ENCODE assay signal across 1 cellular context in genomic region chr6:31158863-31159855, GRCh38.
A peak's percentile ranks its signal among the peaks of the same experiment; 100 is the strongest.
TF ChIP-seq lines count a peak whose summit lies in the region.

No MANE protein-coding gene starts in this region.

TF ChIP-seq in GM23338, 12 proteins besides CTCF, POLR2A, EP300 and RAD21 (continued from another document):
- TF ChIP-seq ZNF462 (CRISPR knock-in tag; IDR thresholded peaks at IDR 0.05) = no peak
- TF ChIP-seq ETS1 (IDR thresholded peaks at IDR 0.05) = no peak
- TF ChIP-seq EZH2phosphoT487 (IDR thresholded peaks at IDR 0.05; ENCODE audit: unreplicated experiment) = no peak
- TF ChIP-seq CREB1 (CRISPR knock-in tag; IDR thresholded peaks at IDR 0.05; ENCODE audit: low read depth) = 0 out of 2 replicates have a peak, but pooled peaks have one; percentile 4
- TF ChIP-seq STAT1 (IDR thresholded peaks at IDR 0.05; ENCODE audit: unreplicated experiment) = no peak
- no peak for TF ChIP-seq REST (IDR thresholded peaks at IDR 0.05; ENCODE audit: unreplicated experiment)
- peak; percentile 57; the same call in 1 of the 2 replicates for TF ChIP-seq POLR2AphosphoS5 (IDR thresholded peaks at IDR 0.05; ENCODE audit: low read depth)
- TF ChIP-seq ZNF331 (CRISPR knock-in tag; IDR thresholded peaks at IDR 0.05; ENCODE audit: low read depth) = no peak
TF ChIP-seq in GM23338: peak in this region for 2.
